In the genomic region with DNA sequence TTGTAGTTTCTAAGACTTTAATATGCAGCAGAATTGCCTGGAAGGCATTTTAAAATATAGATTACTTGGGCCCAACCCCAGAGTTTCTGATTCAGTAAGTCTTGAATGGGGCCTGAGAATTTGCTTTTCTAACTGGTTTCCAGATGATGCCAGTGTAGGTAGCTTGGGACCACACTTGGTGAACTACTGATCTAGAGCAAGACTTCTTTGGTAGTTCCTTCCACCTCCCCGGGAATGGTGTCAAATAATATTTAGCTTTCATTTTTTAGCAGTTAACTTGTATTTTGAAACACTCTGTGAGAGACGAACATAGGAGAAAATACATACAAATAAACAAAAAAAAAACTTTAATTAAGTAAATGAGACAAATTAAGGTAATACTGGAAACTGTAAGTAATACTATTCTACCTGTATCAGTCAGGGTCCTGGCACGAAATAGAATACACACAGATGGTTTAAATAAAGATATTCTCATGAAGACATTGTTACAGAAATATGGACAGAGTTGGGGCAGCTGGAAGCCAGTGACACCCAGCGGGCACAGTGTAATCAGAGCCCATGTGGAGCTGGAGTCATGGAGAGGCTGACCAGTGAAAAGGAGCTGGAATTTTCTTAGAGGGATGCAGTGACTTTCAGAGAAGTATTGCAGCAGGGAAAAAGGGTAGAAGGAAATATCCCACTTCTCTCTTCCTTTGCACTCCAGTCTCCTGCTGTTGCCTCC, we compare ENCODE assay signal across 29 cellular contexts.
"Had no signal": no experiment of that assay in that cellular context is flagged by ENCODE, and none has a peak within 500 bp of the region (broad histone marks: within the 10 kb centered on the region; RNA-seq: fewer than 3 reads in every experiment).

No MANE protein-coding gene starts in this region.

- DNase-seq: effector memory CD8-positive, alpha-beta T cell; esophagus squamous epithelium; foreskin melanocyte; glutamatergic neuron; heart right ventricle; hippocampal formation; left cardiac atrium; left lung; mesenchymal stem cell; mucosa of descending colon; naive thymus-derived CD4-positive, alpha-beta T cell; sigmoid colon; stimulated activated CD4-positive, alpha-beta T cell treated with anti-CD3 and anti-CD28 coated beads, Interleukin-2, amount 100 ng/mL, for 24 hours; stimulated activated CD4-positive, alpha-beta T cell treated with anti-CD3 and anti-CD28 coated beads, Interleukin-4, amount 100 ng/mL, for 24 hours; stimulated activated naive CD8-positive, alpha-beta T cell treated with anti-CD3 and anti-CD28 coated beads, Interleukin-15, Interleukin-2, amounts not matched to agents 100 U/mL and 50 U/mL, for 24 hours; substantia nigra; transverse colon; upper lobe of right lung; uterus had no signal

- H3K36me3 Mint-ChIP-seq: mesothelial cell of epicardium; naive thymus-derived CD4-positive, alpha-beta T cell; neural progenitor cell; stimulated activated memory B cell treated with anti-CD40 and anti-IgM and Interleukin-4, amounts not matched to agents 10 μg/mL and 1 μg/mL and 100 μg/mL, for 72 hours had no signal

- H3K36me3 ChIP-seq: esophagus squamous epithelium, heart right ventricle, left lung, neural progenitor cell, prostate gland, right atrium auricular region, sigmoid colon, thoracic aorta, transverse colon, upper lobe of right lung, uterus had no signal

- H3K27ac ChIP-seq: coronary artery, esophagus squamous epithelium, heart right ventricle, left lung, neural progenitor cell, prostate gland, right atrium auricular region, sigmoid colon, thoracic aorta, transverse colon, upper lobe of right lung, uterus had no signal

- H3K9me3 ChIP-seq: esophagus squamous epithelium, heart right ventricle, left lung, mucosa of descending colon, prostate gland, right atrium auricular region, sigmoid colon, thoracic aorta, transverse colon, upper lobe of right lung, uterus had no signal

- H3K4me3 ChIP-seq: coronary artery, esophagus squamous epithelium, heart right ventricle, left lung, mucosa of descending colon, neural progenitor cell, prostate gland, right atrium auricular region, sigmoid colon, thoracic aorta, transverse colon, upper lobe of right lung, uterus had no signal

- H3K27ac Mint-ChIP-seq: effector memory CD8-positive, alpha-beta T cell; mesothelial cell of epicardium; naive thymus-derived CD4-positive, alpha-beta T cell; nephron; neural progenitor cell; stimulated activated memory B cell treated with anti-CD40 and anti-IgM and Interleukin-4, amounts not matched to agents 10 μg/mL and 1 μg/mL and 100 μg/mL, for 72 hours had no signal

- H3K27me3 ChIP-seq: esophagus squamous epithelium, heart right ventricle, left lung, neural progenitor cell, right atrium auricular region, sigmoid colon, transverse colon, upper lobe of right lung, uterus had no signal

- H3K4me1 ChIP-seq: esophagus squamous epithelium, left lung, neural progenitor cell, prostate gland, right atrium auricular region, sigmoid colon, transverse colon, upper lobe of right lung, uterus had no signal

- H3K4me1 Mint-ChIP-seq: nephron; neural progenitor cell; stimulated activated memory B cell treated with anti-CD40 and anti-IgM and Interleukin-4, amounts not matched to agents 10 μg/mL and 1 μg/mL and 100 μg/mL, for 72 hours had no signal

- ATAC-seq: effector memory CD8-positive, alpha-beta T cell; heart right ventricle; left cardiac atrium; left lung; mucosa of descending colon; naive thymus-derived CD4-positive, alpha-beta T cell; stimulated activated memory B cell treated with anti-CD40 and anti-IgM and Interleukin-4, amounts not matched to agents 10 μg/mL and 1 μg/mL and 100 μg/mL, for 72 hours; stimulated activated naive CD8-positive, alpha-beta T cell treated with anti-CD3 and anti-CD28 coated beads, Interleukin-15, Interleukin-2, amounts not matched to agents 100 U/mL and 50 U/mL, for 24 hours had no signal

- H3K9me3 Mint-ChIP-seq: mesothelial cell of epicardium, nephron, neural progenitor cell had no signal

- FAIRE-seq: endometrium, islet of Langerhans had no signal

- H3K4me3 Mint-ChIP-seq: effector memory CD8-positive, alpha-beta T cell; mesothelial cell of epicardium; naive thymus-derived CD4-positive, alpha-beta T cell; nephron; neural progenitor cell; stimulated activated memory B cell treated with anti-CD40 and anti-IgM and Interleukin-4, amounts not matched to agents 10 μg/mL and 1 μg/mL and 100 μg/mL, for 72 hours had no signal

- H3K27me3 Mint-ChIP-seq: effector memory CD8-positive, alpha-beta T cell; naive thymus-derived CD4-positive, alpha-beta T cell; stimulated activated memory B cell treated with anti-CD40 and anti-IgM and Interleukin-4, amounts not matched to agents 10 μg/mL and 1 μg/mL and 100 μg/mL, for 72 hours had no signal
